In the genomic region with DNA sequence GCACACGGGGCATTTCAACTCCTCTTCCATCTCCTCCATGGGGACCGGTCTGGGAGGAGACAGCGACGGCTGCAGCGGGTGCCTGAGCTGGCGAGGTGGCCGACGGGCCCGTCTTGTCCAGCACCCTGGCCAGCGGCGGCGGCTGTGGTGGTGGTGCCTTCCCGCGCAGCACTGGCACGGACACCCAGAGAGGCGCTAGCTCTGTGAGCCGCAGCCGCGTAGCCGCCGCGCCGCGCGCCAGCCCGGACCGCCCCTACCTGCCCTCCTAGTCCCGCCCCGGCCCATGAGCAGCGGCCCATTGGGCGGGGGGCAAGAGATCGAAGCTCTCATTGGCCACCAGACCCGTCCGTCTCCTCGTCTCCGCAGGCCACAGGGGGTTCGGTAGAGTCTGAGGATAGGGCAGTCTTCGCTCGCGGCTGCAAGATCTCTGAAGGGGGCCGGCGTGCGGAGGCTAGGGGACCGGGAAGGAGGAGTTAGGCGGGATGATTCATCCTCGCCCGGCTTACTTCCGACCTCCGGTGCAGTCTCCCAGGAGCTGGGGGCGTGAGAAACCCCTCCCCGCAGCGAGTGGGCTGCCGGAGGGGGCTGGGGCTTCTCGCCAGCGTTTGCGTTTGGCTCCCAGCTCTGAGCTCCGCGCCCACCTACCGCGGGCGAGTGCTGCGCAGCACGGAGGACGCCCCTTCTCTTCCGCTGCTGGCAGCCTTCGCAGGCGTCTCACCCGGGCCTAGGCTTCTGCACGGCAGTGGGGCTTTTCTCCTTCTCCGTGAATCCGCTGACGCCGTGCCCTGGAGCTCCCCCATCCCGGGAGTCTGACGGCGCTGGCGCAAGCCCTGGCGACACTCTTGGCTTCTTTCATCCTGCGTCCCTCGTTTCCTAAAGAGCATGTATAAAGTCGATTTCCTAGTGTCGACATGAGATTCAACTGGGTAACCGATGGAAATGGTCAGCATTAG, we compare ENCODE assay signal across 8 cellular contexts. TPM values are rescaled to one million over a fixed set of nuclear protein-coding genes. Genes with fewer than 3 reads are reported as not detected.
DNase-seq lines count a peak whose midpoint lies in the region; ATAC-seq and TF ChIP-seq lines count a peak whose summit lies in the region.

A gene (minus strand): TSS at position 205 of the 953 bp plus-strand sequence. CDS start 166 bp downstream, at position 39.

- H3K4me3 ChIP-seq in ascending aorta: peak within 1 kb of the TSS; percentile 61 to 73
- peak within 1 kb of the TSS; percentile 56 for H3K4me3 ChIP-seq in right cardiac atrium (ENCODE audit: low read length)
- peak within 1 kb of the TSS; percentile 43 to 52 for H3K4me3 ChIP-seq in prostate gland

- intact Hi-C loops in ascending aorta (cut with DNase I): loop anchor here (5.0 kb wide), 1 partner anchor 133 kb away; no protein-coding TSS in a partner anchor
- intact Hi-C loops in right cardiac atrium (cut with DNase I): no loop called here
- intact Hi-C loops in prostate gland (cut with DNase I): loop anchor here (5.0 to 10.0 kb wide), 3 partner anchors 73 to 130 kb away; no protein-coding TSS in a partner anchor

- peak within 1 kb of the TSS; percentile 35 to 53 for H3K27ac ChIP-seq in ascending aorta
- H3K27ac ChIP-seq in right cardiac atrium (ENCODE audit: low read length): peak within 1 kb of the TSS; percentile 5
- peak within 1 kb of the TSS; percentile 9 to 45 for H3K27ac ChIP-seq in prostate gland

- no peak for TF ChIP-seq CTCF in ascending aorta (IDR thresholded peaks at IDR 0.05)
- peak in 1 of 4 experiments; percentile 16 for TF ChIP-seq CTCF in prostate gland (IDR thresholded peaks at IDR 0.05)

- peak within 1 kb of the TSS; percentile 57 for H3K27ac Mint-ChIP-seq in T-helper 2 cell treated with Interferon-gamma antibody and Interleukin-4, amounts not matched to agents 5 μg/mL and 100 μg/mL, for 36 hours

- DNase-seq in NCI-H1694 treated with DMSO at 0.1 percent for 48 hours (lab: John Stamatoyannopoulos, UW) (peak; percentile 97), ascending aorta (ENCODE audit: low spot score in 2 of 2) (peak; percentile 44 to 91), right cardiac atrium (peak; percentile 91 to 96 (median 96)), prostate gland (ENCODE audit: low spot score) (peak; percentile 95), ureter (ENCODE audit: low spot score) (peak; percentile 94)
- peak; percentile 90 for DNase-seq in T-helper 2 cell treated with Interferon-gamma antibody and Interleukin-4, amounts not matched to agents 5 μg/mL and 100 μg/mL, for 36 hours (ENCODE audit: low spot score)

- ATAC-seq in GM18502 (IDR thresholded peaks at IDR 0.05; ENCODE audit: poor library complexity, unreplicated experiment) (peak; percentile 100), HG02943 (IDR thresholded peaks at IDR 0.05; ENCODE audit: low read depth, unreplicated experiment) (peak; percentile 95), right cardiac atrium (peak; percentile 98)

- H3K36me3 Mint-ChIP-seq in T-helper 2 cell treated with Interferon-gamma antibody and Interleukin-4, amounts not matched to agents 5 μg/mL and 100 μg/mL, for 36 hours (ENCODE audit: low read depth): no peaks in the 10 kb centered on the region

- peaks cover 15% of the 10 kb centered on the region for H3K4me1 Mint-ChIP-seq in T-helper 2 cell treated with Interferon-gamma antibody and Interleukin-4, amounts not matched to agents 5 μg/mL and 100 μg/mL, for 36 hours (ENCODE audit: low read depth)

- H3K4me1 ChIP-seq in ascending aorta: peaks cover 6 to 14% of the 10 kb centered on the region in 2 donors
- H3K4me1 ChIP-seq in right cardiac atrium (ENCODE audit: control insufficient read depth, insufficient read depth, low read length): peaks cover 9% of the 10 kb centered on the region
- H3K4me1 ChIP-seq in prostate gland (replicated peaks): no peaks in the 10 kb centered on the region

- H3K9me3 ChIP-seq in ascending aorta (no peaks in the 10 kb centered on the region), right cardiac atrium (ENCODE audit: control insufficient read depth, low read length) (no peaks in the 10 kb centered on the region), prostate gland (no peaks in the 10 kb centered on the region)

- under 1% methylated on average over 83 of the region's 83 CpGs for WGBS in right cardiac atrium
- 1% methylated on average over 50 of the region's 83 CpGs for WGBS in prostate gland

- H3K4me3 Mint-ChIP-seq in T-helper 2 cell treated with Interferon-gamma antibody and Interleukin-4, amounts not matched to agents 5 μg/mL and 100 μg/mL, for 36 hours: peak within 1 kb of the TSS; percentile 93

- peak; percentile 30 for TF ChIP-seq POLR2A in prostate gland (IDR thresholded peaks at IDR 0.05)

- H3K27me3 Mint-ChIP-seq in T-helper 2 cell treated with Interferon-gamma antibody and Interleukin-4, amounts not matched to agents 5 μg/mL and 100 μg/mL, for 36 hours (ENCODE audit: low read depth): peaks cover 67% of the 10 kb centered on the region

- H3K36me3 ChIP-seq in ascending aorta (no peaks in the 10 kb centered on the region), prostate gland (no peaks in the 10 kb centered on the region)

- no peaks in the 10 kb centered on the region for H3K27me3 ChIP-seq in ascending aorta
- no peaks in the 10 kb centered on the region for H3K27me3 ChIP-seq in right cardiac atrium (ENCODE audit: control insufficient read depth, insufficient read depth)
- peaks cover 9% of the 10 kb centered on the region for H3K27me3 ChIP-seq in prostate gland (replicated peaks; ENCODE audit: insufficient read depth)

- no peaks in the 10 kb centered on the region for H3K9me3 Mint-ChIP-seq in T-helper 2 cell treated with Interferon-gamma antibody and Interleukin-4, amounts not matched to agents 5 μg/mL and 100 μg/mL, for 36 hours

RNA-seq across cellular contexts. Expression of the gene that starts here (rescaled TPM):
- total RNA-seq in ascending aorta (4.2 TPM), right cardiac atrium (1 to 10 TPM in 1 of 4 donors, under 1 TPM in 3; 0.29 to 1.2 (median 0.56) TPM), prostate gland (1 to 10 TPM in 1 of 2 donors, under 1 TPM in 1; 0.46 to 6.5 TPM), ureter (1.7 TPM)
- polyA plus RNA-seq in right cardiac atrium: 0.79 TPM

Comparison
In these comparisons a context has a peak if more than half of its experiments do, and no peak if none do; other contexts are left out.
1. Peak in every context shown above with its lines: DNase-seq, ATAC-seq, H3K4me3 ChIP-seq and H3K27ac ChIP-seq.
2. intact Hi-C loops: an anchor here in ascending aorta (5.0 kb wide) and prostate gland (5.0 to 10.0 kb wide); none called in right cardiac atrium.